30 cellular contexts compared by ENCODE assay signal in the genomic region with DNA sequence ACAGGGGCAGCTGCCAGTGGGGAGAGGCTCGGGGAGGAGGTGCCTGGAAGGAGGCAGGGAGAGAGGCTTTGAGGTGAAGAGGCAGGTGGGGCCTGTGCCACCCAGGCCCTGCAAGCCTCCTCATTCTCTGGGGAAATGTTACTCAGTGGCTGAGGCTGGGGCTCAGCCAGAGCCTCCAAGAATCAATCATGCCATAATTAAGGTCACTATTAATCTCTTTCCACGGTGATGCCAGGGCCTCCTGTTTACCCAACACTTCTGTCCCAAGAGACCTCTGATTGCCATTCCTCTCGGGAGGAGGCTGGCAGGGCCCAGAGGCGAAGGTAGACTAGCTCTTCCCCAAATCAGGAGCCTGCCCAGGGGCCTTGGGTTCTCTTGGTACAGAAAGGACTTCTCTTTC. TPM values are rescaled to one million over a fixed set of nuclear protein-coding genes. Genes with fewer than 3 reads are reported as not detected.
"Had no signal": no experiment of that assay in that cellular context is flagged by ENCODE, and none has a peak within 500 bp of the region (broad histone marks: within the 10 kb centered on the region; RNA-seq: fewer than 3 reads in every experiment).

No MANE protein-coding gene starts in this region.

- H3K9me3 Mint-ChIP-seq: activated naive CD4-positive, alpha-beta T cell treated with anti-CD3 and anti-CD28 coated beads, Interleukin-2, amount 10 ng/mL, durations not matched to agents 7 days and 5 days; activated naive CD8-positive, alpha-beta T cell treated with anti-CD3 and anti-CD28 coated beads, Interleukin-2, amount 10 ng/mL, durations not matched to agents 7 days and 5 days; activated T-helper 1 cell treated with anti-CD3 and anti-CD28 coated beads, Interleukin-12 subunit alpha, Interleukin-12 subunit beta, Interleukin-2, Interleukin-4 antibody, amounts not matched to agents 30 ng/mL and 10 ng/mL and 1 ng/mL, durations not matched to agents 14 hours and 24 hours and 36 hours; stimulated activated effector memory CD8-positive, alpha-beta T cell treated with anti-CD3 and anti-CD28 coated beads, Interleukin-12 subunit alpha, Interleukin-12 subunit beta, amount 100 ng/mL, for 72 hours; stimulated activated naive CD8-positive, alpha-beta T cell treated with anti-CD3 and anti-CD28 coated beads, Interleukin-15, amount 100 ng/mL, for 72 hours; type B pancreatic cell had no signal

- H3K27ac ChIP-seq: ascending aorta, brain microvascular endothelial cell, parathyroid adenoma, psoas muscle, sigmoid colon, uterus, WERI-Rb-1 had no signal

- H3K27me3 ChIP-seq: ascending aorta, brain microvascular endothelial cell, sigmoid colon, uterus had no signal

- H3K4me1 ChIP-seq: ascending aorta, parathyroid adenoma, sigmoid colon, uterus had no signal

- H3K36me3 ChIP-seq: ascending aorta, brain microvascular endothelial cell, sigmoid colon, uterus had no signal

- H3K9ac ChIP-seq: parathyroid adenoma had no signal

- H3K4me3 ChIP-seq: ascending aorta, psoas muscle, sigmoid colon, uterus had no signal

- H3K27ac Mint-ChIP-seq: activated naive CD8-positive, alpha-beta T cell treated with anti-CD3 and anti-CD28 coated beads, Interleukin-2, amount 10 ng/mL, durations not matched to agents 7 days and 5 days; activated T-helper 1 cell treated with anti-CD3 and anti-CD28 coated beads, Interleukin-12 subunit alpha, Interleukin-12 subunit beta, Interleukin-2, Interleukin-4 antibody, amounts not matched to agents 30 ng/mL and 10 ng/mL and 1 ng/mL, durations not matched to agents 14 hours and 24 hours and 36 hours; naive thymus-derived CD4-positive, alpha-beta T cell; type B pancreatic cell had no signal

- H3K9me3 ChIP-seq: ascending aorta, psoas muscle, sigmoid colon, uterus had no signal

- H3K36me3 Mint-ChIP-seq: activated naive CD4-positive, alpha-beta T cell treated with anti-CD3 and anti-CD28 coated beads, Interleukin-2, amount 10 ng/mL, durations not matched to agents 7 days and 5 days; activated naive CD8-positive, alpha-beta T cell treated with anti-CD3 and anti-CD28 coated beads, Interleukin-2, amount 10 ng/mL, durations not matched to agents 7 days and 5 days; stimulated activated effector memory CD8-positive, alpha-beta T cell treated with anti-CD3 and anti-CD28 coated beads, Interleukin-12 subunit alpha, Interleukin-12 subunit beta, amount 100 ng/mL, for 72 hours; type B pancreatic cell had no signal

- H3K4me3 Mint-ChIP-seq: activated naive CD4-positive, alpha-beta T cell treated with anti-CD3 and anti-CD28 coated beads, Interleukin-2, amount 10 ng/mL, durations not matched to agents 7 days and 5 days; activated naive CD8-positive, alpha-beta T cell treated with anti-CD3 and anti-CD28 coated beads, Interleukin-2, amount 10 ng/mL, durations not matched to agents 7 days and 5 days; activated T-helper 1 cell treated with anti-CD3 and anti-CD28 coated beads, Interleukin-12 subunit alpha, Interleukin-12 subunit beta, Interleukin-2, Interleukin-4 antibody, amounts not matched to agents 30 ng/mL and 10 ng/mL and 1 ng/mL, durations not matched to agents 14 hours and 24 hours and 36 hours; naive thymus-derived CD4-positive, alpha-beta T cell; stimulated activated effector memory CD8-positive, alpha-beta T cell treated with anti-CD3 and anti-CD28 coated beads, Interleukin-12 subunit alpha, Interleukin-12 subunit beta, amount 100 ng/mL, for 72 hours; stimulated activated naive CD8-positive, alpha-beta T cell treated with anti-CD3 and anti-CD28 coated beads, Interleukin-15, amount 100 ng/mL, for 72 hours; type B pancreatic cell had no signal

- ATAC-seq: activated CD4-positive, CD25-positive, alpha-beta regulatory T cell treated with anti-CD3 and anti-CD28 coated beads, Interleukin-2, amount 50 U/mL, for 24 hours; esophagus mucosa; left colon; naive thymus-derived CD4-positive, alpha-beta T cell; psoas muscle; stimulated activated effector memory CD8-positive, alpha-beta T cell treated with anti-CD3 and anti-CD28 coated beads, Interleukin-12 subunit alpha, Interleukin-12 subunit beta, amount 100 ng/mL, for 72 hours; stimulated activated naive CD8-positive, alpha-beta T cell treated with anti-CD3 and anti-CD28 coated beads, Interleukin-15, amount 100 ng/mL, for 72 hours had no signal

- DNase-seq: activated CD4-positive, alpha-beta T cell treated with anti-CD3 and anti-CD28 coated beads for 48 hours; activated CD4-positive, alpha-beta T cell treated with anti-CD3 and anti-CD28 coated beads, Interleukin-2, amount 50 U/mL, for 48 hours; activated CD8-positive, alpha-beta memory T cell treated with anti-CD3 and anti-CD28 coated beads for 24 hours; activated effector memory CD4-positive, alpha-beta T cell treated with anti-CD3 and anti-CD28 coated beads, Interleukin-2, amount 50 U/mL, for 16 hours; activated naive CD4-positive, alpha-beta T cell treated with anti-CD3 and anti-CD28 coated beads, Interleukin-2, amount 10 ng/mL, durations not matched to agents 7 days and 5 days; activated naive CD8-positive, alpha-beta T cell treated with anti-CD3 and anti-CD28 coated beads, Interleukin-2, amount 10 ng/mL, durations not matched to agents 7 days and 5 days; brain microvascular endothelial cell; cortex of kidney; foreskin fibroblast; head of caudate nucleus; hippocampal formation; left colon; midbrain; naive thymus-derived CD4-positive, alpha-beta T cell; psoas muscle; sigmoid colon; small intestine; stimulated activated CD4-positive, alpha-beta T cell treated with anti-CD3 and anti-CD28 coated beads, Interleukin-4, amount 100 ng/mL, for 24 hours; stimulated activated naive CD8-positive, alpha-beta T cell treated with anti-CD3 and anti-CD28 coated beads, Interleukin-15, amount 100 ng/mL, for 72 hours; substantia nigra; T1000; uterus; WERI-Rb-1 had no signal

- H3K27me3 Mint-ChIP-seq: activated naive CD4-positive, alpha-beta T cell treated with anti-CD3 and anti-CD28 coated beads, Interleukin-2, amount 10 ng/mL, durations not matched to agents 7 days and 5 days; activated naive CD8-positive, alpha-beta T cell treated with anti-CD3 and anti-CD28 coated beads, Interleukin-2, amount 10 ng/mL, durations not matched to agents 7 days and 5 days; naive thymus-derived CD4-positive, alpha-beta T cell; stimulated activated naive CD8-positive, alpha-beta T cell treated with anti-CD3 and anti-CD28 coated beads, Interleukin-15, amount 100 ng/mL, for 72 hours; type B pancreatic cell had no signal

RNA-seq across cellular contexts. Expression of a gene that starts 54.4 kb away (rescaled TPM):
- total RNA-seq: ascending aorta had no signal
